1 cellular context compared by ENCODE assay signal in genomic region chr11:100851584-100852152, GRCh38.
TF ChIP-seq lines count a peak whose summit lies in the region.

No MANE protein-coding gene starts in this region.

TF ChIP-seq in HCT116, 20 proteins besides CTCF, POLR2A, EP300 and RAD21:
- TF ChIP-seq ZNF274 (IDR thresholded peaks at IDR 0.05; ENCODE audit: low read depth, low read length) (no peak), YY1 (IDR thresholded peaks at IDR 0.05; ENCODE audit: extremely low read depth, insufficient replicate concordance, low read depth, low read length) (no peak), JUND (IDR thresholded peaks at IDR 0.05) (no peak), ZFX (IDR thresholded peaks at IDR 0.05) (no peak), EZH2 (IDR thresholded peaks at IDR 0.05) (no peak)
